13 cellular contexts compared by ENCODE assay signal in the genomic region with DNA sequence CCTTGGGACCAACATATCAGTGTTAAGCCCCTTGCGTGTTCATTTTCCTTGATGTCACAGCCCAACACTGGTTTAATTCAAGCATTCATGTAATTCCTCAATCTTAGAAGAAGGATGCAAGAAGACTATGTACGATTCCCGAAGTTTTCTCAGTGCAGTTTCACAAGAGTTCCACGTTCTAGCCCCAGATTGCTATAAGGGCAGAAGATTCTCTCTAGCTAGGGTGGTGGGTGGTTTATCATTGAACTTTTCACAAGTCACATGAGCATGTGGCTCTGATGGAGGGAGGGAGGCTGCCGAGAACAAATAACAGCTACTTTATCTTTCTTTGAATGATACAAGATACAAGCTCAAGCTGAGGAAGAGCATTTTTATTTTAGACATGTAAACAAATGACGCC.
DNase-seq lines count a peak whose midpoint lies in the region; ATAC-seq, FAIRE-seq and TF ChIP-seq lines count a peak whose summit lies in the region.
"Had no signal": no experiment of that assay in that cellular context is flagged by ENCODE, and none has a peak within 500 bp of the region (broad histone marks: within the 10 kb centered on the region; RNA-seq: fewer than 3 reads in every experiment).

No MANE protein-coding gene starts in this region.

- no peak for FAIRE-seq in RCC 7860 (lab: Jason Lieb, UNC)

- no peaks in the 10 kb centered on the region for H3K27me3 ChIP-seq in left ventricle myocardium inferior (ENCODE audit: low read depth)
- H3K27me3 ChIP-seq in dorsolateral prefrontal cortex, result peaks cover 0 to 61% (median 41%) of the 10 kb centered on the region in 45 donors
- no peaks in the 10 kb centered on the region for H3K27me3 ChIP-seq in aorta (ENCODE audit: control insufficient read depth in 1 of 2, insufficient read depth in 2 of 2, low read length in 1 of 2)

- H3K4me1 ChIP-seq in left ventricle myocardium inferior (peaks cover 29% of the 10 kb centered on the region), mesodermal cell (ENCODE audit: control insufficient read depth, insufficient read depth, low read length, poor library complexity, severe bottlenecking) (peaks cover 25% of the 10 kb centered on the region), aorta (ENCODE audit: control insufficient read depth in 1 of 2, insufficient read depth in 2 of 2, low read length in 2 of 2) (no peaks in the 10 kb centered on the region)

- intact Hi-C loops in left ventricle myocardium inferior (cut with micrococcal nuclease), result no loop called here
- intact Hi-C loops in Right ventricle myocardium inferior (cut with DNase I), result loop anchor here (5.0 kb wide), 1 partner anchor 144 kb away; no protein-coding TSS in a partner anchor
- intact Hi-C loops in dorsolateral prefrontal cortex (cut with DNase I), result no loop called here
- intact Hi-C loops in aorta (cut with DNase I), result no loop called here

- H3K4me3 ChIP-seq in left ventricle myocardium inferior (peak overlapping the region; percentile 67), dorsolateral prefrontal cortex (peak overlapping the region in 46 of 59 donors; percentile 3 to 55 (median 38)), mesodermal cell (ENCODE audit: extremely low read depth, insufficient read depth, low read length, poor library complexity, severe bottlenecking) (peak overlapping the region; percentile 30), aorta (ENCODE audit: low read length in 2 of 2) (peak overlapping the region; percentile 49 to 82)

- H3K27ac ChIP-seq in left ventricle myocardium inferior (replicated peaks) (peak overlapping the region; percentile 86), dorsolateral prefrontal cortex (peak overlapping the region in 4 of 59 donors; percentile 4 to 49 (median 9)), mesodermal cell (ENCODE audit: low read depth, low read length, severe bottlenecking) (no peak overlapping the region), aorta (ENCODE audit: low read depth in 1 of 2, low read length in 2 of 2) (no peak overlapping the region)

- H3K36me3 ChIP-seq in left ventricle myocardium inferior (no peaks in the 10 kb centered on the region), mesodermal cell (ENCODE audit: control insufficient read depth, insufficient read depth, low read length) (no peaks in the 10 kb centered on the region), aorta (ENCODE audit: control insufficient read depth in 1 of 2, insufficient read depth in 2 of 2, low read length in 1 of 2) (no peaks in the 10 kb centered on the region)

- DNase-seq in left ventricle myocardium inferior (no peak), Right ventricle myocardium inferior (ENCODE audit: missing footprints) (no peak), dorsolateral prefrontal cortex (no peak), aorta (no peak), RCC 7860 (ENCODE audit: low spot score) (no peak), glomerular visceral epithelial cell (ENCODE audit: extremely low spot score) (no peak)
- DNase-seq: activated CD8-positive, alpha-beta T cell treated with anti-CD3 and anti-CD28 coated beads for 36 hours; activated naive CD4-positive, alpha-beta T cell; EL; RPMI8226; T1000 had no signal

- TF ChIP-seq CTCF in left ventricle myocardium inferior (IDR thresholded peaks at IDR 0.05; ENCODE audit: borderline replicate concordance) (no peak), dorsolateral prefrontal cortex (IDR thresholded peaks at IDR 0.05 in 54 of 56, conservative IDR thresholded peaks at IDR 0.05 in 2 of 56; ENCODE audit: low read depth in 1 of 56, partially characterized antibody in 56 of 56) (no peak)

- H3K9me3 ChIP-seq in left ventricle myocardium inferior (replicated peaks), result no peaks in the 10 kb centered on the region
- no peaks in the 10 kb centered on the region for H3K9me3 ChIP-seq in mesodermal cell (ENCODE audit: control insufficient read depth, low read length)
- no peaks in the 10 kb centered on the region for H3K9me3 ChIP-seq in aorta (ENCODE audit: control insufficient read depth, low read length)

- WGBS in mesodermal cell (ENCODE audit: insufficient coverage in 2 of 2), 2 experiments, result 60 to 100% methylated on average over 1 to 2 of the region's 6 CpGs
- 6 to 11% methylated on average over 6 of the region's 6 CpGs for WGBS in aorta, 2 donors

- ATAC-seq in Right ventricle myocardium inferior (no peak), aorta (ENCODE audit: low FRiP score) (peak; percentile 24), HG02938 (IDR thresholded peaks at IDR 0.05; ENCODE audit: unreplicated experiment) (no peak)
- ATAC-seq: activated CD8-positive, alpha-beta T cell treated with anti-CD3 and anti-CD28 coated beads for 36 hours had no signal
